Comparison of ENCODE assay signal across 10 cellular contexts in the genomic region with DNA sequence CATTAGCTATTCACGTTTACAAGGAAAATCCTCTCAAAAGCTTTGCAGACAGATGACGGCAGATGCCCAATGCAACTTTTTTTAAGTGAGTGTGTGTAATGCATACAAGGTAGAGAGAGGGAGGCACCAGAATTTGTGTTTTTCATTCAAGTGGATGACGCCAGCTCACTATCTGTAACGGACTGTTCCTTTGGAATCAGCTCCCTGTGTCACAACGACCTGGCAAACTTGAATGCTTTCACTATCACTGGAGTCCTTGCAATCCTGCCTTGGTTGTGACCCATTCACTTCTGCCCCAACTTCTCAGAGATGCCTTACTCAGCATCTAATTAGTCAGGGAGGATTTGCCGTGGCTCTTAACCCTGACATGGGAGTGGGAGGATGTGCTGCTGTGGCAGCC.
DNase-seq lines count a peak whose midpoint lies in the region; ATAC-seq and TF ChIP-seq lines count a peak whose summit lies in the region.
"Had no signal": no experiment of that assay in that cellular context is flagged by ENCODE, and none has a peak within 500 bp of the region (broad histone marks: within the 10 kb centered on the region; RNA-seq: fewer than 3 reads in every experiment).

No MANE protein-coding gene starts in this region.

- peak; percentile 52 to 63 for DNase-seq in NCI-H446 (lab: John Stamatoyannopoulos, UW)
- peak; percentile 62 for DNase-seq in choroid plexus epithelial cell (ENCODE audit: low read depth)
- no peak for DNase-seq in left lobe of liver (ENCODE audit: low spot score)
- DNase-seq in thyroid gland = peak; percentile 69 to 79
- no peak for DNase-seq in SHP77 (lab: John Stamatoyannopoulos, UW)
- DNase-seq: activated CD4-positive, alpha-beta memory T cell treated with anti-CD3 and anti-CD28 coated beads for 36 hours; T-helper 1 cell had no signal

- H3K4me3 ChIP-seq in choroid plexus epithelial cell (ENCODE audit: low read depth, low read length) (no peak overlapping the region), thyroid gland (replicated peaks in 1 of 3) (no peak overlapping the region)

- H3K4me1 ChIP-seq in thyroid gland = peaks cover 5 to 16% of the 10 kb centered on the region in 2 donors

- no peaks in the 10 kb centered on the region for H3K9me3 ChIP-seq in thyroid gland

- 43 to 45% methylated on average over 6 of the region's 6 CpGs for WGBS in thyroid gland, 2 donors

- no peaks in the 10 kb centered on the region for H3K27me3 ChIP-seq in thyroid gland

- ATAC-seq in left lobe of liver (peak; percentile 73), GM18909 (IDR thresholded peaks at IDR 0.05; ENCODE audit: poor library complexity, unreplicated experiment) (no peak), GM19023 (IDR thresholded peaks at IDR 0.05; ENCODE audit: unreplicated experiment) (no peak), GM21825 (IDR thresholded peaks at IDR 0.05; ENCODE audit: unreplicated experiment) (no peak)

- H3K36me3 ChIP-seq in thyroid gland = no peaks in the 10 kb centered on the region

- H3K27ac ChIP-seq in thyroid gland = peak overlapping the region in 2 of 3 donors; percentile 49 to 65

- TF ChIP-seq POLR2A in thyroid gland (IDR thresholded peaks at IDR 0.05) = peak in 1 of 2 donors; percentile 57

- intact Hi-C loops in thyroid gland (cut with DNase I) = no loop called here

- no peak for TF ChIP-seq CTCF in choroid plexus epithelial cell (conservative IDR thresholded peaks at IDR 0.05; ENCODE audit: low read depth, low read length)
- no peak for TF ChIP-seq CTCF in thyroid gland (IDR thresholded peaks at IDR 0.05)

Comparison
In these comparisons a context has a peak if more than half of its experiments do, and no peak if none do; other contexts are left out.
1. DNase-seq: peak in NCI-H446 (2 of 2), choroid plexus epithelial cell (single experiment) and thyroid gland (2 of 2); none in left lobe of liver (single experiment) and SHP77 (0 of 2).